In genomic region chr9:69885474-69885929, GRCh38 we compare ENCODE assay signal across 2 cellular contexts.
TF ChIP-seq lines count a peak whose summit lies in the region.

No MANE protein-coding gene starts in this region.

TF ChIP-seq in HCT116, 20 proteins besides CTCF, POLR2A, EP300 and RAD21:
- TF ChIP-seq ELF1 (IDR thresholded peaks at IDR 0.05; ENCODE audit: borderline replicate concordance, low read depth) (no peak), SP1 (IDR thresholded peaks at IDR 0.05; ENCODE audit: low read depth) (no peak), POLR2AphosphoS5 (IDR thresholded peaks at IDR 0.05; ENCODE audit: low read depth, low read length) (no peak), SRF (IDR thresholded peaks at IDR 0.05; ENCODE audit: low read depth) (no peak), MAX (IDR thresholded peaks at IDR 0.05) (no peak), CBX3 (IDR thresholded peaks at IDR 0.05; ENCODE audit: low read depth) (no peak), EGR1 (IDR thresholded peaks at IDR 0.05; ENCODE audit: low read depth) (no peak), SIN3A (IDR thresholded peaks at IDR 0.05; ENCODE audit: low read depth) (no peak), YY1 (IDR thresholded peaks at IDR 0.05; ENCODE audit: extremely low read depth, insufficient replicate concordance, low read depth, low read length) (no peak), JUND (IDR thresholded peaks at IDR 0.05) (no peak), CEBPB (IDR thresholded peaks at IDR 0.05; ENCODE audit: low read depth) (no peak), ZNF274 (IDR thresholded peaks at IDR 0.05; ENCODE audit: low read depth, low read length) (no peak), FOSL1 (IDR thresholded peaks at IDR 0.05; ENCODE audit: low read depth) (no peak)
- TF ChIP-seq, protein P1, sequence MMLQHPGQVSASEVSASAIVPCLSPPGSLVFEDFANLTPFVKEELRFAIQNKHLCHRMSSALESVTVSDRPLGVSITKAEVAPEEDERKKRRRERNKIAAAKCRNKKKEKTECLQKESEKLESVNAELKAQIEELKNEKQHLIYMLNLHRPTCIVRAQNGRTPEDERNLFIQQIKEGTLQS (IDR thresholded peaks at IDR 0.05): no peak
- TF ChIP-seq, protein P2, sequence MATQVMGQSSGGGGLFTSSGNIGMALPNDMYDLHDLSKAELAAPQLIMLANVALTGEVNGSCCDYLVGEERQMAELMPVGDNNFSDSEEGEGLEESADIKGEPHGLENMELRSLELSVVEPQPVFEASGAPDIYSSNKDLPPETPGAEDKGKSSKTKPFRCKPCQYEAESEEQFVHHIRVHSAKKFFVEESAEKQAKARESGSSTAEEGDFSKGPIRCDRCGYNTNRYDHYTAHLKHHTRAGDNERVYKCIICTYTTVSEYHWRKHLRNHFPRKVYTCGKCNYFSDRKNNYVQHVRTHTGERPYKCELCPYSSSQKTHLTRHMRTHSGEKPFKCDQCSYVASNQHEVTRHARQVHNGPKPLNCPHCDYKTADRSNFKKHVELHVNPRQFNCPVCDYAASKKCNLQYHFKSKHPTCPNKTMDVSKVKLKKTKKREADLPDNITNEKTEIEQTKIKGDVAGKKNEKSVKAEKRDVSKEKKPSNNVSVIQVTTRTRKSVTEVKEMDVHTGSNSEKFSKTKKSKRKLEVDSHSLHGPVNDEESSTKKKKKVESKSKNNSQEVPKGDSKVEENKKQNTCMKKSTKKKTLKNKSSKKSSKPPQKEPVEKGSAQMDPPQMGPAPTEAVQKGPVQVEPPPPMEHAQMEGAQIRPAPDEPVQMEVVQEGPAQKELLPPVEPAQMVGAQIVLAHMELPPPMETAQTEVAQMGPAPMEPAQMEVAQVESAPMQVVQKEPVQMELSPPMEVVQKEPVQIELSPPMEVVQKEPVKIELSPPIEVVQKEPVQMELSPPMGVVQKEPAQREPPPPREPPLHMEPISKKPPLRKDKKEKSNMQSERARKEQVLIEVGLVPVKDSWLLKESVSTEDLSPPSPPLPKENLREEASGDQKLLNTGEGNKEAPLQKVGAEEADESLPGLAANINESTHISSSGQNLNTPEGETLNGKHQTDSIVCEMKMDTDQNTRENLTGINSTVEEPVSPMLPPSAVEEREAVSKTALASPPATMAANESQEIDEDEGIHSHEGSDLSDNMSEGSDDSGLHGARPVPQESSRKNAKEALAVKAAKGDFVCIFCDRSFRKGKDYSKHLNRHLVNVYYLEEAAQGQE (IDR thresholded peaks at IDR 0.05; ENCODE audit: low read depth): no peak
- TF ChIP-seq, protein P3, sequence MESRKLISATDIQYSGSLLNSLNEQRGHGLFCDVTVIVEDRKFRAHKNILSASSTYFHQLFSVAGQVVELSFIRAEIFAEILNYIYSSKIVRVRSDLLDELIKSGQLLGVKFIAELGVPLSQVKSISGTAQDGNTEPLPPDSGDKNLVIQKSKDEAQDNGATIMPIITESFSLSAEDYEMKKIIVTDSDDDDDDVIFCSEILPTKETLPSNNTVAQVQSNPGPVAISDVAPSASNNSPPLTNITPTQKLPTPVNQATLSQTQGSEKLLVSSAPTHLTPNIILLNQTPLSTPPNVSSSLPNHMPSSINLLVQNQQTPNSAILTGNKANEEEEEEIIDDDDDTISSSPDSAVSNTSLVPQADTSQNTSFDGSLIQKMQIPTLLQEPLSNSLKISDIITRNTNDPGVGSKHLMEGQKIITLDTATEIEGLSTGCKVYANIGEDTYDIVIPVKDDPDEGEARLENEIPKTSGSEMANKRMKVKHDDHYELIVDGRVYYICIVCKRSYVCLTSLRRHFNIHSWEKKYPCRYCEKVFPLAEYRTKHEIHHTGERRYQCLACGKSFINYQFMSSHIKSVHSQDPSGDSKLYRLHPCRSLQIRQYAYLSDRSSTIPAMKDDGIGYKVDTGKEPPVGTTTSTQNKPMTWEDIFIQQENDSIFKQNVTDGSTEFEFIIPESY (IDR thresholded peaks at IDR 0.05; ENCODE audit: extremely low read depth, insufficient replicate concordance, low read length): no peak

TF ChIP-seq in SK-N-SH, 30 proteins besides CTCF, POLR2A, EP300 and RAD21:
- no peak for TF ChIP-seq FOXJ3 (CRISPR knock-in tag; IDR thresholded peaks at IDR 0.05)
- TF ChIP-seq TCF12 (IDR thresholded peaks at IDR 0.05): peak; percentile 53
- peak; percentile 78; the same call in 1 of the 2 replicates for TF ChIP-seq RXRA (IDR thresholded peaks at IDR 0.05; ENCODE audit: borderline replicate concordance, low read depth)
- no peak for TF ChIP-seq JUND (IDR thresholded peaks at IDR 0.05)
- no peak for TF ChIP-seq MAX (IDR thresholded peaks at IDR 0.05; ENCODE audit: low read depth)
TF ChIP-seq in SK-N-SH: peak in this region for 2.
